1 cellular context compared by ENCODE assay signal in genomic region chr6:104843196-104843595, GRCh38.
TF ChIP-seq lines count a peak whose summit lies in the region.

No MANE protein-coding gene starts in this region.

TF ChIP-seq in HepG2, 621 proteins besides CTCF, POLR2A, EP300 and RAD21 (continued from another document):
- TF ChIP-seq, protein P1, sequence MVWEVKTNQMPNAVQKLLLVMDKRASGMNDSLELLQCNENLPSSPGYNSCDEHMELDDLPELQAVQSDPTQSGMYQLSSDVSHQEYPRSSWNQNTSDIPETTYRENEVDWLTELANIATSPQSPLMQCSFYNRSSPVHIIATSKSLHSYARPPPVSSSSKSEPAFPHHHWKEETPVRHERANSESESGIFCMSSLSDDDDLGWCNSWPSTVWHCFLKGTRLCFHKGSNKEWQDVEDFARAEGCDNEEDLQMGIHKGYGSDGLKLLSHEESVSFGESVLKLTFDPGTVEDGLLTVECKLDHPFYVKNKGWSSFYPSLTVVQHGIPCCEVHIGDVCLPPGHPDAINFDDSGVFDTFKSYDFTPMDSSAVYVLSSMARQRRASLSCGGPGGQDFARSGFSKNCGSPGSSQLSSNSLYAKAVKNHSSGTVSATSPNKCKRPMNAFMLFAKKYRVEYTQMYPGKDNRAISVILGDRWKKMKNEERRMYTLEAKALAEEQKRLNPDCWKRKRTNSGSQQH (CRISPR knock-in tag; IDR thresholded peaks at IDR 0.05; ENCODE audit: low read depth), result no peak
- TF ChIP-seq, protein P2, sequence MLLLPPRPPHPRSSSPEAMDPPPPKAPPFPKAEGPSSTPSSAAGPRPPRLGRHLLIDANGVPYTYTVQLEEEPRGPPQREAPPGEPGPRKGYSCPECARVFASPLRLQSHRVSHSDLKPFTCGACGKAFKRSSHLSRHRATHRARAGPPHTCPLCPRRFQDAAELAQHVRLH (CRISPR knock-in tag; IDR thresholded peaks at IDR 0.05; ENCODE audit: borderline replicate concordance, low read depth), result no peak
- TF ChIP-seq CREB1 (IDR thresholded peaks at IDR 0.05) (peak; percentile 78), CREB1 (CRISPR knock-in tag; IDR thresholded peaks at IDR 0.05) (no peak)
TF ChIP-seq in HepG2: peak in this region for 2.
